In the genomic region with DNA sequence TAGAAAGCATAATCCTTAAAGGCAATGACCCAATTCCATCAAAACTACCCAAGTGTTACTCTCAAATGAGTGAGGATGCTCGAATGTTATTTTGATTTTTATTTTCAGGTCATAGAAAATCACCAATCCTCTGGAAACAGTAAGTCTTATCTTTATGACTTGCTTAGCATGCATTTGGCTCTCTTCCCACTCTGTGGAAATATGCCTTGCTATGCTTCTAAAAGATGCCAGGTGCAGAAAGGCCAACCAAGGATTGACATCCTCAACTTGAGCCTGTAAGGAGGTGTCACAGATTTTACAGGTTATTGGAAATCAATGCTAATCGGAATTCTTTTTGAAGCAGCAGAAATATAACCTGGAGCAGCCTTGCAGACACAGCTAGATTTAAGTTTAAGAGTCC, we compare ENCODE assay signal across 22 cellular contexts.
A peak's percentile ranks its signal among the peaks of the same experiment; 100 is the strongest.
DNase-seq lines count a peak whose midpoint lies in the region; ATAC-seq, FAIRE-seq and TF ChIP-seq lines count a peak whose summit lies in the region.
"Had no signal": no experiment of that assay in that cellular context is flagged by ENCODE, and none has a peak within 500 bp of the region (broad histone marks: within the 10 kb centered on the region; RNA-seq: fewer than 3 reads in every experiment).

No MANE protein-coding gene starts in this region.

- H3K27me3 Mint-ChIP-seq in activated T-helper 17 cell treated with anti-CD3 and anti-CD28 coated beads, Interleukin-2, amount 50 U/mL, for 72 hours, result no peaks in the 10 kb centered on the region
- H3K27me3 Mint-ChIP-seq: B cell; CD4-positive, alpha-beta T cell had no signal

- H3K4me3 Mint-ChIP-seq in activated T-helper 17 cell treated with anti-CD3 and anti-CD28 coated beads, Interleukin-2, amount 50 U/mL, for 72 hours, result no peak overlapping the region
- H3K4me3 Mint-ChIP-seq: B cell; CD4-positive, alpha-beta T cell; CD8-positive, alpha-beta T cell had no signal

- no peak for FAIRE-seq in small intestine (lab: Jason Lieb, UNC)
- FAIRE-seq: A549, G401.6, GM12891, GM19239 had no signal

- H3K27ac Mint-ChIP-seq in activated T-helper 17 cell treated with anti-CD3 and anti-CD28 coated beads, Interleukin-2, amount 50 U/mL, for 72 hours, result no peak overlapping the region
- H3K27ac Mint-ChIP-seq: B cell; CD4-positive, alpha-beta T cell; CD8-positive, alpha-beta T cell had no signal

- TF ChIP-seq CTCF in astrocyte of the spinal cord (IDR thresholded peaks at IDR 0.05; ENCODE audit: low read depth, low read length), result no peak

- 12 to 53% (median 36%) methylated on average over 2 of the region's 2 CpGs for WGBS in small intestine, 3 donors

- H3K27me3 ChIP-seq in small intestine (ENCODE audit: control insufficient read depth in 2 of 2, insufficient read depth in 2 of 2, low read length in 2 of 2), result no peaks in the 10 kb centered on the region
- H3K27me3 ChIP-seq: BLaER1 treated with 17β-estradiol and CSF1 and Interleukin-3, amounts not matched to agents 10 nM and 100 nM had no signal

- in situ Hi-C loops in astrocyte of the spinal cord (cut with HindIII; ENCODE audit: low sequenced_read_pairs), result no loop called here

- no peak for ATAC-seq in HG02759 (IDR thresholded peaks at IDR 0.05; ENCODE audit: unreplicated experiment)
- ATAC-seq in activated T-helper 17 cell treated with anti-CD3 and anti-CD28 coated beads, Interleukin-2, amount 50 U/mL, for 72 hours (replicated peaks), result no peak
- ATAC-seq: A549; CD8-positive, alpha-beta T cell had no signal

- H3K9me3 Mint-ChIP-seq in activated T-helper 17 cell treated with anti-CD3 and anti-CD28 coated beads, Interleukin-2, amount 50 U/mL, for 72 hours, result peaks cover 4% of the 10 kb centered on the region

- no peak overlapping the region for H3K27ac ChIP-seq in small intestine (ENCODE audit: low read depth in 1 of 2, low read length in 1 of 2)
- H3K27ac ChIP-seq: A549; BLaER1 treated with 17β-estradiol and CSF1 and Interleukin-3, amounts not matched to agents 10 nM and 100 nM; C4-2B had no signal

- H3K36me3 Mint-ChIP-seq in activated T-helper 17 cell treated with anti-CD3 and anti-CD28 coated beads, Interleukin-2, amount 50 U/mL, for 72 hours (ENCODE audit: low read depth), result no peaks in the 10 kb centered on the region
- H3K36me3 Mint-ChIP-seq: CD8-positive, alpha-beta T cell had no signal

- no peaks in the 10 kb centered on the region for H3K36me3 ChIP-seq in small intestine (ENCODE audit: control insufficient read depth in 2 of 2, insufficient read depth in 2 of 2, low read length in 2 of 2)
- H3K36me3 ChIP-seq: BLaER1 treated with 17β-estradiol and CSF1 and Interleukin-3, amounts not matched to agents 10 nM and 100 nM had no signal

- no peak overlapping the region for H3K4me3 ChIP-seq in astrocyte of the spinal cord (ENCODE audit: low read depth, low read length)
- no peak overlapping the region for H3K4me3 ChIP-seq in small intestine (ENCODE audit: low read depth in 1 of 2, low read length in 2 of 2)
- H3K4me3 ChIP-seq: A549; BLaER1 treated with 17β-estradiol and CSF1 and Interleukin-3, amounts not matched to agents 10 nM and 100 nM had no signal

- peak; percentile 8 for DNase-seq in A172 (ENCODE audit: low spot score)
- peak; percentile 64 for DNase-seq in RPMI8226
- peak; percentile 2 for DNase-seq in astrocyte of the spinal cord (ENCODE audit: low read depth, low spot score)
- peak; percentile 62 for DNase-seq in small intestine
- DNase-seq in NCI-H82 treated with DMSO at 0.1 percent for 48 hours (lab: John Stamatoyannopoulos, UW; ENCODE audit: unreplicated experiment), result no peak
- DNase-seq: 8988T; AML-193; Caco-2; Calu3; CD4-positive, alpha-beta T cell; CD8-positive, alpha-beta T cell; DMS79 treated with DMSO at 0.1 percent for 48 hours; GF-D8 had no signal

- no peaks in the 10 kb centered on the region for H3K9me3 ChIP-seq in small intestine (ENCODE audit: control insufficient read depth, low read depth)
- H3K9me3 ChIP-seq: A549, Caco-2 had no signal

- no peaks in the 10 kb centered on the region for H3K4me1 ChIP-seq in small intestine (ENCODE audit: control insufficient read depth in 2 of 2, insufficient read depth in 1 of 2, low read depth in 1 of 2, low read length in 1 of 2)
- H3K4me1 ChIP-seq: A549, Caco-2 had no signal

- no peaks in the 10 kb centered on the region for H3K4me1 Mint-ChIP-seq in activated T-helper 17 cell treated with anti-CD3 and anti-CD28 coated beads, Interleukin-2, amount 50 U/mL, for 72 hours
